In genomic region chr19:575527-576506, GRCh38 we compare ENCODE assay signal across 2 cellular contexts.
TF ChIP-seq lines count a peak whose summit lies in the region.

No MANE protein-coding gene starts in this region.

TF ChIP-seq in A549, 52 proteins besides CTCF, POLR2A, EP300 and RAD21 (continued from another document):
- TF ChIP-seq REST (IDR thresholded peaks at IDR 0.05), result no peak

TF ChIP-seq in liver, 16 proteins besides CTCF, POLR2A, EP300 and RAD21 (continued from another document):
- TF ChIP-seq ZBTB33 (IDR thresholded peaks at IDR 0.05) (no peak), FOXA2 (IDR thresholded peaks at IDR 0.05) (no peak), RXRA (IDR thresholded peaks at IDR 0.05) (no peak), YY1 (IDR thresholded peaks at IDR 0.05) (no peak), HNF4G (IDR thresholded peaks at IDR 0.05) (no peak), HNF4A (conservative IDR thresholded peaks at IDR 0.05) (no peak)
